ENCODE assay signal across 19 cellular contexts in genomic region chr2:143481231-143481613, GRCh38.
A peak's percentile ranks its signal among the peaks of the same experiment; 100 is the strongest.
DNase-seq lines count a peak whose midpoint lies in the region; ATAC-seq and TF ChIP-seq lines count a peak whose summit lies in the region.
"Had no signal": no experiment of that assay in that cellular context is flagged by ENCODE, and none has a peak within 500 bp of the region (broad histone marks: within the 10 kb centered on the region; RNA-seq: fewer than 3 reads in every experiment).

No MANE protein-coding gene starts in this region.

- no peak overlapping the region for H3K27ac Mint-ChIP-seq in activated CD4-positive, alpha-beta T cell treated with anti-CD3 and anti-CD28 coated beads for 36 hours
- H3K27ac Mint-ChIP-seq: activated CD4-positive, alpha-beta memory T cell treated with anti-CD3 and anti-CD28 coated beads for 36 hours; activated naive CD8-positive, alpha-beta T cell treated with anti-CD3 and anti-CD28 coated beads for 36 hours; natural killer cell treated with Interleukin-12 subunit alpha and Interleukin-12 subunit beta and Interleukin-15 and Interleukin-18, amount 100 ng/mL, for 72 hours had no signal

- no peak for ATAC-seq in activated CD4-positive, alpha-beta T cell treated with anti-CD3 and anti-CD28 coated beads for 36 hours
- no peak for ATAC-seq in GM21619 (IDR thresholded peaks at IDR 0.05; ENCODE audit: unreplicated experiment)
- ATAC-seq: natural killer cell treated with Interleukin-12 subunit alpha and Interleukin-12 subunit beta and Interleukin-15 and Interleukin-18, amount 100 ng/mL, for 72 hours; SK-N-SH treated with all-trans-retinoic acid at 6 μM for 48 hours had no signal

- no peak overlapping the region for H3K9ac ChIP-seq in rectal smooth muscle tissue (ENCODE audit: low read length)
- H3K9ac ChIP-seq: BLaER1 had no signal

- peaks cover 22% of the 10 kb centered on the region for H3K4me1 ChIP-seq in left ventricle myocardium inferior
- H3K4me1 ChIP-seq in rectal smooth muscle tissue (ENCODE audit: control insufficient read depth, insufficient read depth, low read length) = peaks cover 3% of the 10 kb centered on the region
- no peaks in the 10 kb centered on the region for H3K4me1 ChIP-seq in urinary bladder (ENCODE audit: insufficient read depth)
- H3K4me1 ChIP-seq: BLaER1 had no signal

- H3K9me3 ChIP-seq in left ventricle myocardium inferior (replicated peaks) = no peaks in the 10 kb centered on the region
- H3K9me3 ChIP-seq: BLaER1 had no signal

- H3K4me3 ChIP-seq in cardiac fibroblast (replicated peaks in 1 of 2; ENCODE audit: low read depth in 2 of 2, low read length in 2 of 2) = no peak overlapping the region
- H3K4me3 ChIP-seq in left ventricle myocardium inferior = no peak overlapping the region
- H3K4me3 ChIP-seq in rectal smooth muscle tissue (ENCODE audit: low read length) = no peak overlapping the region
- H3K4me3 ChIP-seq in urinary bladder (ENCODE audit: low read depth, low read length) = no peak overlapping the region
- H3K4me3 ChIP-seq: BLaER1, cardiac muscle cell had no signal

- no peaks in the 10 kb centered on the region for H3K9me3 Mint-ChIP-seq in activated CD4-positive, alpha-beta T cell treated with anti-CD3 and anti-CD28 coated beads for 36 hours (ENCODE audit: low read depth)
- H3K9me3 Mint-ChIP-seq: activated CD4-positive, alpha-beta memory T cell treated with anti-CD3 and anti-CD28 coated beads for 36 hours; activated naive CD8-positive, alpha-beta T cell treated with anti-CD3 and anti-CD28 coated beads for 36 hours; natural killer cell treated with Interleukin-12 subunit alpha and Interleukin-12 subunit beta and Interleukin-15 and Interleukin-18, amount 100 ng/mL, for 72 hours had no signal

- H3K27ac ChIP-seq in left ventricle myocardium inferior (replicated peaks) (peak overlapping the region; percentile 80), rectal smooth muscle tissue (ENCODE audit: low read depth, low read length) (peak overlapping the region; percentile 34), urinary bladder (ENCODE audit: low read depth) (peak overlapping the region; percentile 2)
- H3K27ac ChIP-seq: BLaER1, cardiac muscle cell had no signal

- POLR2A ChIA-PET in activated CD4-positive, alpha-beta T cell treated with anti-CD3 and anti-CD28 coated beads for 36 hours (lab: Charles Lee) = no interaction called here

- intact Hi-C loops in left ventricle myocardium inferior (cut with micrococcal nuclease) = no loop called here
- intact Hi-C loops in activated CD4-positive, alpha-beta T cell treated with anti-CD3 and anti-CD28 coated beads for 36 hours (cut with DNase I, micrococcal nuclease) = no loop called here

- CTCF ChIA-PET in activated CD4-positive, alpha-beta T cell treated with anti-CD3 and anti-CD28 coated beads for 36 hours (lab: Charles Lee) = interaction anchor here (0.8 to 1.2 kb wide), 2 partner anchors 8 to 10 kb away, joined by 3 read pairs; no protein-coding TSS in a partner anchor

- peaks cover 2% of the 10 kb centered on the region for H3K36me3 Mint-ChIP-seq in activated CD4-positive, alpha-beta T cell treated with anti-CD3 and anti-CD28 coated beads for 36 hours (ENCODE audit: low read depth)
- H3K36me3 Mint-ChIP-seq: natural killer cell treated with Interleukin-12 subunit alpha and Interleukin-12 subunit beta and Interleukin-15 and Interleukin-18, amount 100 ng/mL, for 72 hours had no signal

- H3K36me3 ChIP-seq in left ventricle myocardium inferior (no peaks in the 10 kb centered on the region), rectal smooth muscle tissue (ENCODE audit: control insufficient read depth, insufficient read depth, low read length) (no peaks in the 10 kb centered on the region), urinary bladder (ENCODE audit: insufficient read depth) (no peaks in the 10 kb centered on the region)
- H3K36me3 ChIP-seq: BLaER1, cardiac muscle cell had no signal

- H3K27me3 Mint-ChIP-seq in activated CD4-positive, alpha-beta T cell treated with anti-CD3 and anti-CD28 coated beads for 36 hours = no peaks in the 10 kb centered on the region
- H3K27me3 Mint-ChIP-seq: activated CD4-positive, alpha-beta memory T cell treated with anti-CD3 and anti-CD28 coated beads for 36 hours; activated naive CD8-positive, alpha-beta T cell treated with anti-CD3 and anti-CD28 coated beads for 36 hours; natural killer cell treated with Interleukin-12 subunit alpha and Interleukin-12 subunit beta and Interleukin-15 and Interleukin-18, amount 100 ng/mL, for 72 hours had no signal

- H3K4me1 Mint-ChIP-seq in activated CD4-positive, alpha-beta T cell treated with anti-CD3 and anti-CD28 coated beads for 36 hours = peaks cover 26% of the 10 kb centered on the region

- H3K4me3 Mint-ChIP-seq in activated CD4-positive, alpha-beta T cell treated with anti-CD3 and anti-CD28 coated beads for 36 hours = no peak overlapping the region
- H3K4me3 Mint-ChIP-seq: activated CD4-positive, alpha-beta memory T cell treated with anti-CD3 and anti-CD28 coated beads for 36 hours; activated naive CD8-positive, alpha-beta T cell treated with anti-CD3 and anti-CD28 coated beads for 36 hours; natural killer cell treated with Interleukin-12 subunit alpha and Interleukin-12 subunit beta and Interleukin-15 and Interleukin-18, amount 100 ng/mL, for 72 hours had no signal

- TF ChIP-seq CTCF in cardiac fibroblast (IDR thresholded peaks at IDR 0.05; ENCODE audit: low read depth, low read length) (no peak), left ventricle myocardium inferior (IDR thresholded peaks at IDR 0.05; ENCODE audit: borderline replicate concordance) (no peak)

- DNase-seq in cardiac fibroblast (ENCODE audit: low read depth in 2 of 2) (peak; percentile 35 to 44), left ventricle myocardium inferior (no peak), AG08396 (ENCODE audit: low spot score) (no peak)
- no peak for DNase-seq in activated CD4-positive, alpha-beta T cell treated with anti-CD3 and anti-CD28 coated beads for 36 hours
- DNase-seq: activated CD4-positive, alpha-beta memory T cell treated with anti-CD3 and anti-CD28 coated beads for 36 hours; activated naive CD8-positive, alpha-beta T cell treated with anti-CD3 and anti-CD28 coated beads for 36 hours; DMS153; foreskin melanocyte; NCI-H2081 treated with DMSO at 0.1 percent for 48 hours; NCI-H69; OCI-M1; stimulated activated CD4-positive, alpha-beta T cell treated with anti-CD3 and anti-CD28 coated beads, Interleukin-2, amount 100 ng/mL, for 24 hours had no signal

- 47% methylated on average over 4 of the region's 4 CpGs for WGBS in urinary bladder

- no peaks in the 10 kb centered on the region for H3K27me3 ChIP-seq in left ventricle myocardium inferior (ENCODE audit: low read depth)
- H3K27me3 ChIP-seq in rectal smooth muscle tissue (ENCODE audit: control insufficient read depth, insufficient read depth, low read length) = no peaks in the 10 kb centered on the region
- H3K27me3 ChIP-seq: BLaER1, cardiac muscle cell had no signal

Comparison
In these comparisons a context has a peak if more than half of its experiments do, and no peak if none do; other contexts are left out.
1. DNase-seq: peak in cardiac fibroblast (2 of 2); none in left ventricle myocardium inferior (single experiment), activated CD4-positive, alpha-beta T cell treated with anti-CD3 and anti-CD28 coated beads for 36 hours (single experiment) and AG08396 (single experiment).
2. H3K27ac ChIP-seq: peak in every context shown above with its lines; median percentile 80 in left ventricle myocardium inferior; 34 in rectal smooth muscle tissue; 2 in urinary bladder.